11 cellular contexts compared by ENCODE assay signal in genomic region chr2:221569342-221570278, GRCh38. TPM values are rescaled to one million over a fixed set of nuclear protein-coding genes. Genes with fewer than 3 reads are reported as not detected.
DNase-seq lines count a peak whose midpoint lies in the region; ATAC-seq and TF ChIP-seq lines count a peak whose summit lies in the region.
"Had no signal": no experiment of that assay in that cellular context is flagged by ENCODE, and none has a peak within 500 bp of the region (broad histone marks: within the 10 kb centered on the region; RNA-seq: fewer than 3 reads in every experiment).

No MANE protein-coding gene starts in this region.

- no CpG with 5 or more reads among the region's 25 CpGs for WGBS in IMR-90 (ENCODE audit: extremely low coverage in 2 of 2, insufficient read length in 1 of 2), 2 experiments

- peaks cover 3% of the 10 kb centered on the region for H3K4me1 ChIP-seq in IMR-90 (ENCODE audit: control insufficient read depth, insufficient read depth, low read length)

- peaks cover 23% of the 10 kb centered on the region for H4K20me1 ChIP-seq in IMR-90 (ENCODE audit: insufficient read depth, low read length)

- H3K36me3 Mint-ChIP-seq in CD4-positive, alpha-beta T cell (ENCODE audit: low read depth): peaks cover 43% of the 10 kb centered on the region
- peaks cover 3% of the 10 kb centered on the region for H3K36me3 Mint-ChIP-seq in osteocyte (ENCODE audit: unreplicated experiment)

- no peak overlapping the region; the same call in 2 of the 3 replicates for H2BK15ac ChIP-seq in IMR-90 (ENCODE audit: low read depth, low read length)

- H3K36me3 ChIP-seq in IMR-90 (ENCODE audit: control insufficient read depth, insufficient read depth, low read length): peaks cover 4% of the 10 kb centered on the region; the same call in 1 of the 2 replicates
- H3K36me3 ChIP-seq: adrenal gland, SJCRH30 had no signal

- H3K14ac ChIP-seq in IMR-90 (replicated peaks; ENCODE audit: low read depth, low read length): no peak overlapping the region

- POLR2A ChIA-PET in CD4-positive, alpha-beta T cell (lab: Charles Lee): interaction anchor here (1.3 kb wide), 1 partner anchor 52 kb away, joined by 5 read pairs; no protein-coding TSS in a partner anchor
- POLR2A ChIA-PET in IMR-90 (lab: Charles Lee; ENCODE audit: unreplicated experiment): no interaction called here

- no peak overlapping the region for H4K8ac ChIP-seq in IMR-90 (ENCODE audit: low read depth in 2 of 2, low read length in 2 of 2)

- peak overlapping the region; percentile 78 for H3K27ac Mint-ChIP-seq in CD4-positive, alpha-beta T cell
- H3K27ac Mint-ChIP-seq in osteocyte (ENCODE audit: unreplicated experiment): no peak overlapping the region

- peaks cover 27% of the 10 kb centered on the region for H3K27me3 ChIP-seq in CD4-positive, alpha-beta T cell (ENCODE audit: control insufficient read depth, insufficient read depth, low read length)
- no peaks in the 10 kb centered on the region for H3K27me3 ChIP-seq in IMR-90 (ENCODE audit: control insufficient read depth, insufficient read depth, low read length)

- H3K4me1 Mint-ChIP-seq in CD4-positive, alpha-beta T cell (ENCODE audit: low read depth): peaks cover 70% of the 10 kb centered on the region
- H3K4me1 Mint-ChIP-seq in osteocyte (ENCODE audit: unreplicated experiment): peaks cover 38% of the 10 kb centered on the region

- CTCF ChIA-PET in CD4-positive, alpha-beta T cell (lab: Charles Lee): no interaction called here
- CTCF ChIA-PET in IMR-90 (lab: Yijun Ruan, JAX): no interaction called here

- H4K91ac ChIP-seq in IMR-90 (ENCODE audit: insufficient read depth, low read depth, low read length): no peak overlapping the region

- no peak overlapping the region for H3K56ac ChIP-seq in IMR-90 (ENCODE audit: extremely low read depth, insufficient read depth, low read length)

- H3K27ac ChIP-seq in CD4-positive, alpha-beta T cell (ENCODE audit: low read depth, low read length): no peak overlapping the region
- H3K27ac ChIP-seq in IMR-90 (ENCODE audit: insufficient read depth, low read length): no peak overlapping the region
- H3K27ac ChIP-seq: adrenal gland, SJCRH30 had no signal

- TF ChIP-seq POLR2A in IMR-90 (IDR thresholded peaks at IDR 0.05; ENCODE audit: low read depth, low read length): no peak

- no peak for DNase-seq in CD4-positive, alpha-beta T cell
- DNase-seq in IMR-90 (no peak), epithelial cell of esophagus (ENCODE audit: low read depth) (no peak), osteocyte (ENCODE audit: extremely low spot score, unreplicated experiment) (no peak), middle frontal gyrus (ENCODE audit: extremely low spot score, low spot score) (no peak), Kasumi-1 (lab: John Stamatoyannopoulos, UW) (no peak), SKM-1 (lab: John Stamatoyannopoulos, UW; ENCODE audit: unreplicated experiment) (no peak)
- DNase-seq: SJCRH30 had no signal

- H2AK5ac ChIP-seq in IMR-90 (ENCODE audit: low read depth, low read length): peak overlapping the region; percentile 35; the same call in 1 of the 2 replicates

- no peaks in the 10 kb centered on the region for H3K9me3 Mint-ChIP-seq in CD4-positive, alpha-beta T cell
- no peaks in the 10 kb centered on the region for H3K9me3 Mint-ChIP-seq in osteocyte (ENCODE audit: unreplicated experiment)

- TF ChIP-seq CTCF in CD4-positive, alpha-beta T cell (IDR thresholded peaks at IDR 0.05): no peak
- TF ChIP-seq CTCF in IMR-90 (conservative IDR thresholded peaks at IDR 0.05; ENCODE audit: low read depth, low read length) (no peak), epithelial cell of esophagus (IDR thresholded peaks at IDR 0.05; ENCODE audit: insufficient read depth, low read depth, low read length, missing control alignments) (no peak), osteocyte (IDR thresholded peaks at IDR 0.05) (no peak)

- peak overlapping the region; percentile 18; the same call in 1 of the 2 replicates for H3K9ac ChIP-seq in IMR-90 (ENCODE audit: low read depth, low read length)

- no peak overlapping the region for H2BK20ac ChIP-seq in IMR-90 (ENCODE audit: low read depth, low read length)

- H2AK9ac ChIP-seq in IMR-90 (replicated peaks; ENCODE audit: low read depth, low read length, poor library complexity): no peak overlapping the region

- H4K5ac ChIP-seq in IMR-90 (ENCODE audit: low read depth, low read length): no peak overlapping the region

- TF ChIP-seq RAD21 in IMR-90 (IDR thresholded peaks at IDR 0.05; ENCODE audit: low read length): no peak

- in situ Hi-C loops in IMR-90 (cut with MboI; ENCODE audit: low sequenced_read_pairs): loop anchor here (5.0 to 10.0 kb wide), 3 partner anchors 875 to 1842 kb away; no protein-coding TSS in a partner anchor

- H3K27me3 Mint-ChIP-seq in CD4-positive, alpha-beta T cell: peaks cover 19% of the 10 kb centered on the region
- peaks cover 23% of the 10 kb centered on the region for H3K27me3 Mint-ChIP-seq in osteocyte (ENCODE audit: unreplicated experiment)

- peak overlapping the region; percentile 70 for H2AFZ ChIP-seq in IMR-90 (replicated peaks; ENCODE audit: low read length, poor library complexity)

- peaks cover 10% of the 10 kb centered on the region; the same call in 1 of the 2 replicates for H3K9me1 ChIP-seq in IMR-90 (ENCODE audit: insufficient read depth, low read length)

- H2BK120ac ChIP-seq in IMR-90 (ENCODE audit: low read depth, low read length): peak overlapping the region; percentile 10; the same call in 1 of the 2 replicates

- dilution Hi-C loops in IMR-90 (cut with HindIII; ENCODE audit: low sequenced_read_pairs, unreplicated experiment): no loop called here

- intact Hi-C loops in CD4-positive, alpha-beta T cell (cut with DNase I, micrococcal nuclease): loop anchor here (2.0 to 10.0 kb wide), 7 partner anchors 15 to 1832 kb away; no protein-coding TSS in a partner anchor
- intact Hi-C loops in IMR-90 (cut with micrococcal nuclease): loop anchor here (5.0 to 10.0 kb wide), 15 partner anchors 67 to 1927 kb away; no protein-coding TSS in a partner anchor

- H3K4me2 ChIP-seq in IMR-90 (ENCODE audit: low read depth, low read length): peak overlapping the region; percentile 98

- H3K18ac ChIP-seq in IMR-90 (ENCODE audit: low read depth, low read length): no peak overlapping the region

- H3K79me1 ChIP-seq in IMR-90 (ENCODE audit: low read depth in 1 of 2, low read length in 2 of 2): peaks cover 11 to 36% of the 10 kb centered on the region in 2 experiments; a peak in 3 of 4 replicates

- H3K4ac ChIP-seq in IMR-90 (ENCODE audit: low read depth, low read length): 0 out of 2 replicates have a peak overlapping the region, but pooled peaks have one; percentile 13

- H3K4me3 ChIP-seq in IMR-90 (ENCODE audit: insufficient read depth, low read depth, low read length) (peak overlapping the region; percentile 92), epithelial cell of esophagus (ENCODE audit: low read length) (peak overlapping the region; percentile 88)
- H3K4me3 ChIP-seq: K562, SJCRH30 had no signal

- no peak overlapping the region for H2BK5ac ChIP-seq in IMR-90 (ENCODE audit: low read depth, low read length, poor library complexity, severe bottlenecking)

- no peak for ATAC-seq in CD4-positive, alpha-beta T cell (ENCODE audit: poor library complexity)
- ATAC-seq in IMR-90 (ENCODE audit: low read depth): no peak
- no peak for ATAC-seq in HG03139 (IDR thresholded peaks at IDR 0.05; ENCODE audit: unreplicated experiment)
- ATAC-seq: K562 had no signal

- H3K9me3 ChIP-seq in CD4-positive, alpha-beta T cell (ENCODE audit: control insufficient read depth, low read length): no peaks in the 10 kb centered on the region
- H3K9me3 ChIP-seq in IMR-90 (ENCODE audit: control insufficient read depth, insufficient read depth, low read length): no peaks in the 10 kb centered on the region
- H3K9me3 ChIP-seq: adrenal gland, SJCRH30 had no signal

- H3K4me3 Mint-ChIP-seq in CD4-positive, alpha-beta T cell: peak overlapping the region; percentile 92
- H3K4me3 Mint-ChIP-seq in osteocyte (ENCODE audit: unreplicated experiment): peak overlapping the region; percentile 98

- BruUV-seq in IMR-90 (replicated peaks; lab: Mats Ljungman, UMichigan): no TSS peak

- H3K23ac ChIP-seq in IMR-90 (ENCODE audit: low read depth, low read length): peak overlapping the region; percentile 87

TF ChIP-seq in IMR-90, 13 proteins besides CTCF, POLR2A, EP300 and RAD21 (continues in another document):
- no peak for TF ChIP-seq CEBPB (IDR thresholded peaks at IDR 0.05; ENCODE audit: low read depth, low read length)
- no peak for TF ChIP-seq ELK1 (IDR thresholded peaks at IDR 0.05; ENCODE audit: borderline replicate concordance, low read depth, low read length)
- TF ChIP-seq BHLHE40 (IDR thresholded peaks at IDR 0.05; ENCODE audit: low read depth, low read length): no peak
- no peak for TF ChIP-seq CHD1 (IDR thresholded peaks at IDR 0.05; ENCODE audit: low read depth, low read length)
- no peak for TF ChIP-seq RCOR1 (IDR thresholded peaks at IDR 0.05; ENCODE audit: insufficient replicate concordance, low read length)
- TF ChIP-seq FOS (IDR thresholded peaks at IDR 0.05; ENCODE audit: low read depth, low read length): no peak
- no peak for TF ChIP-seq MAZ (IDR thresholded peaks at IDR 0.05; ENCODE audit: borderline replicate concordance, low read depth, low read length)
- TF ChIP-seq USF2 (IDR thresholded peaks at IDR 0.05; ENCODE audit: low read depth, low read length): no peak
- TF ChIP-seq MXI1 (IDR thresholded peaks at IDR 0.05; ENCODE audit: borderline replicate concordance, low read depth, low read length): no peak
- TF ChIP-seq NFE2L2 (IDR thresholded peaks at IDR 0.05; ENCODE audit: low read depth, low read length): no peak

RNA-seq across cellular contexts. Expression of gene EPHA4, which starts 2.5 kb away (rescaled TPM):
- total RNA-seq in CD4-positive, alpha-beta T cell: 10 to 100 TPM; 85.7 to 86.5 TPM
- 111 and 132 TPM in 2 replicates for total RNA-seq in IMR-90 (2012; rRNA removed)
- polyA plus RNA-seq in IMR-90 (2012; rRNA removed): 30.7 and 36.9 TPM in 2 replicates
- 17.3 and 20.6 TPM in 2 replicates for polyA plus RNA-seq in IMR-90 (2012; cell fraction: cytosol; rRNA removed)
- polyA plus RNA-seq in IMR-90 (2012; cell fraction: nucleus; rRNA removed; ENCODE audit: low replicate concordance): 25.9 and 75.6 TPM in 2 replicates
- 16.7 and 16.8 TPM in 2 replicates for total RNA-seq in osteocyte
